10 cellular contexts compared by ENCODE assay signal in the genomic region with DNA sequence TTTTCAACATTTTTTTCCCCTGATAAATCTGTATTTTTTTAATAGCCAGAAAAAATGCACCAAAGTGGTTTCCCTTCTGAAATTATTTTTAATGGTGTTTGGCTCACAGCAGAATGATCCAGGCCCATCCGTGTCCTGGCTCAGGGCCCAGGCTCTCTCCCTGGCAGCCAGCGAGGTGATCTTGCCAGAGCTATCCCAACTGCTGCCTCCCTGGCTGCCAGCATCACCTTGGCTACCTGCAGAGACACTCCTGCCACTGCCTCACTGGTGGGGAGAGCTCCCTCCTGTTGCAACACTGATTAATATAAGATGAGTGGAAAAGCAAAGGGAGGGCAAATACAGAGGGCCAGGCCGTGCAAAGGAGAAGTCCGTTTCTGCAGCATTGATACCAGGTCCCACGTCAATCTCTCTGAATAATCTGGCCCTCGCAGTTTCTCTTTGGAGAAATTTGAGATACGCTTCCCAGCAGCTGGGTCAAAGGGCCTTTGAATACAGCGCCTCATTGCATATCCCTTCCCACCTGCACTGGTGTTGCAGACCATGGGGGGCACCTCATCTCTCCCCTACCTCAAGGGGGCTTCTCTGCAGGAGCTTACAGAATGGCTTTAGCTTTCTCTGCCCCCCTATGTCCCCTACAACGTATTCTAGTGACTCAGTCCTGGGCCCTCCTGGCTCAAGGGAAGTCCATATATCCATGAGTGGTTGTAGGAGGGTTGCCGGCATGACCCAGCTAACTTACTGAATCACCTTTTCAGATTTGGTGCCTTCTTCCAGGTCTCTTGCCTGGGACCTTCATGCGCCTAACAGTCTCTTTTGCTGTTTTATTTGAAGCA. TPM values are rescaled to one million over a fixed set of nuclear protein-coding genes. Genes with fewer than 3 reads are reported as not detected.
DNase-seq lines count a peak whose midpoint lies in the region; ATAC-seq and TF ChIP-seq lines count a peak whose summit lies in the region.
"Had no signal": no experiment of that assay in that cellular context is flagged by ENCODE, and none has a peak within 500 bp of the region (broad histone marks: within the 10 kb centered on the region; RNA-seq: fewer than 3 reads in every experiment).

No MANE protein-coding gene starts in this region.

- ATAC-seq in HG03039 (IDR thresholded peaks at IDR 0.05; ENCODE audit: unreplicated experiment), result no peak

- DNase-seq in AG10803 (ENCODE audit: low read depth), result peak; percentile 75
- DNase-seq in NCI-H2107 treated with DMSO at 0.1 percent for 48 hours (lab: John Stamatoyannopoulos, UW; ENCODE audit: unreplicated experiment), result peak; percentile 13
- DNase-seq in colonic mucosa, result peak; percentile 58
- DNase-seq in mucosa of gallbladder (ENCODE audit: low spot score), result peak; percentile 80
- no peak for DNase-seq in CD14-positive monocyte (ENCODE audit: low spot score)
- DNase-seq in NOMO-1 treated with dmso at 0.1 percent for 144 hours (lab: John Stamatoyannopoulos, UW; ENCODE audit: unreplicated experiment), result no peak
- no peak for DNase-seq in cortex of kidney (lab: John Stamatoyannopoulos, UW)
- DNase-seq: effector memory CD4-positive, alpha-beta T cell; NCI-H1930 had no signal

- H3K4me1 Mint-ChIP-seq in CD14-positive monocyte, result peaks cover 9% of the 10 kb centered on the region

- H3K27me3 Mint-ChIP-seq in CD14-positive monocyte (ENCODE audit: low read depth in 3 of 3), result no peaks in the 10 kb centered on the region

- no peak overlapping the region for H3K4me3 ChIP-seq in AG10803 (ENCODE audit: low read length)
- H3K4me3 ChIP-seq in colonic mucosa, result no peak overlapping the region

- no peak overlapping the region for H3K4me3 Mint-ChIP-seq in CD14-positive monocyte

- H3K36me3 Mint-ChIP-seq in CD14-positive monocyte, result no peaks in the 10 kb centered on the region

- H3K9me3 Mint-ChIP-seq in CD14-positive monocyte, result no peaks in the 10 kb centered on the region

- peak overlapping the region; percentile 78 for H3K27ac ChIP-seq in colonic mucosa

- H3K9ac ChIP-seq in colonic mucosa (ENCODE audit: low read depth in 2 of 2, low read length in 2 of 2), result peak overlapping the region in 1 of 2 donors; percentile 1

- no peaks in the 10 kb centered on the region for H3K27me3 ChIP-seq in colonic mucosa

- H3K36me3 ChIP-seq in colonic mucosa, result no peaks in the 10 kb centered on the region

- TF ChIP-seq CTCF in AG10803 (conservative IDR thresholded peaks at IDR 0.05; ENCODE audit: low read length), result no peak
- TF ChIP-seq CTCF in colonic mucosa (IDR thresholded peaks at IDR 0.05), result no peak
- no peak for TF ChIP-seq CTCF in CD14-positive monocyte (IDR thresholded peaks at IDR 0.05)

- no peaks in the 10 kb centered on the region for H3K9me3 ChIP-seq in colonic mucosa

- peaks cover 11% of the 10 kb centered on the region for H3K4me1 ChIP-seq in colonic mucosa

- intact Hi-C loops in colonic mucosa (cut with DNase I), result no loop called here
- intact Hi-C loops in CD14-positive monocyte (cut with micrococcal nuclease), result no loop called here

- peak overlapping the region in 3 of 7 donors; percentile 4 to 81 (median 58) for H3K27ac Mint-ChIP-seq in CD14-positive monocyte

RNA-seq across cellular contexts. Expression of a gene that starts 12.8 kb away (rescaled TPM):
- total RNA-seq in colonic mucosa (100 to 1,000 TPM; 247 to 437 TPM), mucosa of gallbladder (738 TPM)
- polyA plus RNA-seq in CD14-positive monocyte, result 10 to 100 TPM; 58.4 to 63.8 TPM

RNA-seq across cellular contexts. Expression of a gene that starts 25.9 kb away (rescaled TPM):
- under 1 TPM; 0.50 to 0.59 TPM for total RNA-seq in colonic mucosa
- 1.2 TPM for total RNA-seq in mucosa of gallbladder
- polyA plus RNA-seq in CD14-positive monocyte, result not detected

Comparison
In these comparisons a context has a peak if more than half of its experiments do, and no peak if none do; other contexts are left out.
1. DNase-seq: peak in AG10803 (single experiment), NCI-H2107 treated with DMSO at 0.1 percent for 48 hours (single experiment), colonic mucosa (single experiment) and mucosa of gallbladder (single experiment); none in CD14-positive monocyte (single experiment), NOMO-1 treated with dmso at 0.1 percent for 144 hours (single experiment) and cortex of kidney (single experiment).